Comparison of ENCODE assay signal across 17 cellular contexts in the genomic region with DNA sequence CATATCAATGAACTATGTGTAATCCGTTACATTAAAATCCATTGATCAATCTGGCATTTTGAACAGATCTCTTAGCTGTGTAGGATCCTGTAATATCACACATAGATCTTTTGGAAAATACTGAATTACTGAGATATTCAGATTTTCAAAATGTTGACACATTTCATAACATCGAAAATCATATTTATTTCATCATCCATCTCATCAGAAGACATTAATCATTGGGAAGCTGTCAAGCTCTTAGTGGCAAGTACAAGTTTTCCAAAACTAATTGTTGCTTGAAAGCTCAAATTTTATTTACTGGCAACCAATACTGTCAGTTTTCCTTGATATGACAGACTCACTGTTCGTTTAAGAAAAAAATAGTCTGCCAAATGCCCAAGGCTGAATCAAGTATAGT. TPM values are rescaled to one million over a fixed set of nuclear protein-coding genes. Genes with fewer than 3 reads are reported as not detected.
DNase-seq lines count a peak whose midpoint lies in the region; ATAC-seq, FAIRE-seq and TF ChIP-seq lines count a peak whose summit lies in the region.
"Had no signal": no experiment of that assay in that cellular context is flagged by ENCODE, and none has a peak within 500 bp of the region (broad histone marks: within the 10 kb centered on the region; RNA-seq: fewer than 3 reads in every experiment).

No MANE protein-coding gene starts in this region.

- H3K27ac Mint-ChIP-seq in endodermal cell (peak overlapping the region; percentile 33), neural progenitor cell (no peak overlapping the region)
- H3K27ac Mint-ChIP-seq: CD4-positive, alpha-beta memory T cell had no signal

- H3K9ac ChIP-seq in HUES64 (ENCODE audit: low read depth, low read length) (no peak overlapping the region; the same call in 1 of the 2 replicates), endodermal cell (ENCODE audit: extremely low read depth, low read length, poor library complexity, severe bottlenecking) (no peak overlapping the region), neural progenitor cell (no peak overlapping the region)

- WGBS in HUES64 = 79% methylated on average over 2 of the region's 3 CpGs
- 88 to 95% methylated on average over 2 to 3 of the region's 3 CpGs for WGBS in endodermal cell (ENCODE audit: insufficient coverage in 1 of 2, insufficient read length in 1 of 2), 2 experiments

- H3K27me3 Mint-ChIP-seq in endodermal cell (ENCODE audit: insufficient read depth) (no peaks in the 10 kb centered on the region), neural progenitor cell (ENCODE audit: insufficient read depth, low read depth) (no peaks in the 10 kb centered on the region)

- H3K4me1 Mint-ChIP-seq in endodermal cell (peaks cover 87% of the 10 kb centered on the region), neural progenitor cell (peaks cover 89% of the 10 kb centered on the region)
- H3K4me1 Mint-ChIP-seq: CD4-positive, alpha-beta memory T cell had no signal

- H3K4me2 ChIP-seq in neural progenitor cell = peak overlapping the region; percentile 60
- H3K4me2 ChIP-seq: A549 had no signal

- H3K4me3 Mint-ChIP-seq in endodermal cell = no peak overlapping the region
- no peak overlapping the region for H3K4me3 Mint-ChIP-seq in neural progenitor cell
- H3K4me3 Mint-ChIP-seq: CD4-positive, alpha-beta memory T cell had no signal

- peaks cover 100% of the 10 kb centered on the region for H3K79me2 ChIP-seq in neural progenitor cell (ENCODE audit: low read depth)

- peaks cover 89% of the 10 kb centered on the region for H3F3A ChIP-seq in neural progenitor cell (ENCODE audit: low read depth)

- H3K4me3 ChIP-seq in HUES64 (ENCODE audit: low read length) (no peak overlapping the region), endodermal cell (ENCODE audit: low read length) (no peak overlapping the region), neural progenitor cell (no peak overlapping the region)
- H3K4me3 ChIP-seq: A549 had no signal

- H3K36me3 Mint-ChIP-seq in endodermal cell (ENCODE audit: low read depth) (no peaks in the 10 kb centered on the region), neural progenitor cell (no peaks in the 10 kb centered on the region)
- H3K36me3 Mint-ChIP-seq: CD4-positive, alpha-beta memory T cell had no signal

- no peak for FAIRE-seq in HTR-8/SVneo (lab: Jason Lieb, UNC)
- FAIRE-seq: A549, D721Med, GM12891 had no signal

- H2AFZ ChIP-seq in neural progenitor cell (replicated peaks) = no peak overlapping the region

- TF ChIP-seq CTCF in endodermal cell (conservative IDR thresholded peaks at IDR 0.05) (no peak), neural progenitor cell (IDR thresholded peaks at IDR 0.05) (no peak)

- DNase-seq in endodermal cell (no peak), neural progenitor cell (ENCODE audit: low spot score) (no peak), SKM-1 (lab: John Stamatoyannopoulos, UW; ENCODE audit: unreplicated experiment) (no peak), HTR-8/SVneo (ENCODE audit: insufficient read length, low spot score) (no peak)
- DNase-seq: BE2C; CD4-positive, alpha-beta memory T cell; COR-L47; DMS153; DMS79 treated with DMSO at 0.1 percent for 48 hours; EL; KBM-7 had no signal

- H3K9me3 Mint-ChIP-seq in endodermal cell = no peaks in the 10 kb centered on the region
- H3K9me3 Mint-ChIP-seq in neural progenitor cell = no peaks in the 10 kb centered on the region

- peaks cover 81% of the 10 kb centered on the region for H4K20me1 ChIP-seq in neural progenitor cell (ENCODE audit: low read depth)

- H3K4me1 ChIP-seq in HUES64 (ENCODE audit: insufficient read depth, low read length) (peaks cover 85% of the 10 kb centered on the region), endodermal cell (ENCODE audit: control insufficient read depth, insufficient read depth, low read length) (peaks cover 37% of the 10 kb centered on the region), neural progenitor cell (peaks cover 96% of the 10 kb centered on the region)
- H3K4me1 ChIP-seq: BE2C had no signal

- H3K27me3 ChIP-seq in HUES64 (ENCODE audit: insufficient read depth, low read length) = peaks cover 13% of the 10 kb centered on the region
- no peaks in the 10 kb centered on the region for H3K27me3 ChIP-seq in endodermal cell (ENCODE audit: control insufficient read depth, insufficient read depth, low read length, poor library complexity, severe bottlenecking)
- no peaks in the 10 kb centered on the region for H3K27me3 ChIP-seq in neural progenitor cell

- H3K27ac ChIP-seq in HUES64 (ENCODE audit: low read depth, low read length) (peak overlapping the region; percentile 38; the same call in 1 of the 2 replicates), endodermal cell (ENCODE audit: low read depth, low read length) (no peak overlapping the region), neural progenitor cell (peak overlapping the region; percentile 96)
- H3K27ac ChIP-seq: A549, C4-2B had no signal

- ATAC-seq in HG03520 (IDR thresholded peaks at IDR 0.05; ENCODE audit: unreplicated experiment) = no peak
- ATAC-seq: A549 had no signal

- no peaks in the 10 kb centered on the region for H3K9me3 ChIP-seq in HUES64 (ENCODE audit: insufficient read depth, low read depth, low read length)
- no peaks in the 10 kb centered on the region for H3K9me3 ChIP-seq in endodermal cell (ENCODE audit: control insufficient read depth, low read length)
- H3K9me3 ChIP-seq in neural progenitor cell (ENCODE audit: low read depth) = no peaks in the 10 kb centered on the region
- H3K9me3 ChIP-seq: A549, BE2C had no signal

- H3K36me3 ChIP-seq in HUES64 (ENCODE audit: insufficient read depth, low read length) = no peaks in the 10 kb centered on the region
- H3K36me3 ChIP-seq in endodermal cell (ENCODE audit: control insufficient read depth, insufficient read depth, low read length) = no peaks in the 10 kb centered on the region
- H3K36me3 ChIP-seq in neural progenitor cell = no peaks in the 10 kb centered on the region
- H3K36me3 ChIP-seq: BE2C had no signal

RNA-seq across cellular contexts. Expression of gene NR6A1, which starts 8.5 kb away (rescaled TPM):
- polyA plus RNA-seq in HUES64 (2013, experiment 1 of 2) = 126 TPM
- 126 TPM for polyA plus RNA-seq in HUES64 (2013, experiment 2 of 2)
- total RNA-seq in endodermal cell = 100 to 1,000 TPM; 168 to 206 TPM
- 47.4 TPM for polyA plus RNA-seq in endodermal cell (2013, experiment 1 of 2)
- polyA plus RNA-seq in endodermal cell (2013, experiment 2 of 2) = 49.5 TPM
- total RNA-seq in neural progenitor cell (ENCODE audit: low replicate concordance) = 302 and 313 TPM in 2 replicates
- polyA plus RNA-seq: CD4-positive, alpha-beta memory T cell had no signal

RNA-seq across cellular contexts. Expression of gene OLFML2A, which starts 14.3 kb away (rescaled TPM):
- 4.2 TPM for polyA plus RNA-seq in HUES64 (2013, experiment 1 of 2)
- 5.8 TPM for polyA plus RNA-seq in HUES64 (2013, experiment 2 of 2)
- 10 to 100 TPM; 28.1 to 31.2 TPM for total RNA-seq in endodermal cell
- polyA plus RNA-seq in endodermal cell (2013, experiment 1 of 2) = 8.2 TPM
- polyA plus RNA-seq in endodermal cell (2013, experiment 2 of 2) = 7.8 TPM
- total RNA-seq in neural progenitor cell (ENCODE audit: low replicate concordance) = 3.1 and 9.0 TPM in 2 replicates
- total RNA-seq: CD4-positive, alpha-beta memory T cell had no signal
- polyA plus RNA-seq: CD4-positive, alpha-beta memory T cell had no signal
